8 cellular contexts compared by ENCODE assay signal in the genomic region with DNA sequence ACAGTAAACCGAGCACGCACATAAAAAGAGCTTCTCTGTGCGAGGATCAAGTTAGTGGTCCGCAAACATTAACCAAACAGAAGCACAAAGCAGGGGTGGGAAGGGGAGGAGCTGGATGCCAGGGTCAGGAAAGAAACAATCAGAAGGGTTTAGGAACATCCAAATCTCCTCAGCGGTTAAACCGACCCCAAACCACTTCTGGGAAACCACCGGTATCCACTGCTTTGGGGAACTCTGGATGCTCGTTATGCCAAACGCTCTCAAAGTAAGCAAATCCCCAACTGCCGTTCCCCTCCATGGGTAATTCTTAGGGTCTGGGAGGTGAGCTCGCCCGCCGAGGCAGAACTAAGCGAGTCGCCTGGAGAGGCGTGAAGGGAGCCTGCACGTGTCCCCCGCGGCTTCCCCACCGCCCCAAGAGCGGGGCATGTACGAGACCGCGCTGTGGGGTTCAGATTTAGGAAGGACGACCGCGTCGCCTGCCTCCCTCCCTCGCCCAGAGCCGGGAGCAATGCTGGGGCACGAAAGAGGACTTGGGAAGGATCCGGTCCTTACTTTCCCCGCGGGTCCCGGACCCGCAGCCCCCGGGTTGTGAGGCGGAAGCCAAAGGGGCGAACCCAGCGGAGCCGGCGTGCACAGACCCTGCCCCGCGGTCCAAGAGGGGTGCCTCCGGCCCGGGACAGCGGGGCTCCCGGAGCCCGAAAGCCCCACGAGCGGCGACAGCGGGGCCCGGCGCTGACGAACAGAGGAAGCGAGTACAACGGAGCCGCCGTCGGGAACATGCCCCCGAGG. TPM values are rescaled to one million over a fixed set of nuclear protein-coding genes. Genes with fewer than 3 reads are reported as not detected.
DNase-seq lines count a peak whose midpoint lies in the region; ATAC-seq and TF ChIP-seq lines count a peak whose summit lies in the region.

No MANE protein-coding gene starts in this region.

- peak overlapping the region; percentile 97 for H3K56ac ChIP-seq in mesendoderm (ENCODE audit: low read length)

- no peak overlapping the region for H2BK120ac ChIP-seq in mesendoderm (ENCODE audit: low read depth, low read length)

- H2BK15ac ChIP-seq in mesendoderm (replicated peaks; ENCODE audit: low read depth) = no peak overlapping the region

- no peak for TF ChIP-seq CTCF in C4-2B (conservative IDR thresholded peaks at IDR 0.05)

- H3K4me3 Mint-ChIP-seq in activated CD4-positive, alpha-beta T cell treated with anti-CD3 and anti-CD28 coated beads for 36 hours = peak overlapping the region; percentile 86
- H3K4me3 Mint-ChIP-seq in stimulated activated naive B cell treated with anti-CD40 and anti-IgM and Interleukin-4, amounts not matched to agents 10 μg/mL and 1 μg/mL and 100 μg/mL, for 72 hours = peak overlapping the region; percentile 92 to 96

- H3K4me1 Mint-ChIP-seq in activated CD4-positive, alpha-beta T cell treated with anti-CD3 and anti-CD28 coated beads for 36 hours = peaks cover 21% of the 10 kb centered on the region
- peaks cover 13 to 21% of the 10 kb centered on the region in 2 donors for H3K4me1 Mint-ChIP-seq in stimulated activated naive B cell treated with anti-CD40 and anti-IgM and Interleukin-4, amounts not matched to agents 10 μg/mL and 1 μg/mL and 100 μg/mL, for 72 hours

- no peaks in the 10 kb centered on the region for H3K36me3 Mint-ChIP-seq in activated CD4-positive, alpha-beta T cell treated with anti-CD3 and anti-CD28 coated beads for 36 hours (ENCODE audit: low read depth)
- H3K36me3 Mint-ChIP-seq in stimulated activated naive B cell treated with anti-CD40 and anti-IgM and Interleukin-4, amounts not matched to agents 10 μg/mL and 1 μg/mL and 100 μg/mL, for 72 hours = no peaks in the 10 kb centered on the region

- H4K8ac ChIP-seq in mesendoderm (ENCODE audit: low read depth, low read length) = no peak overlapping the region

- intact Hi-C loops in activated CD4-positive, alpha-beta T cell treated with anti-CD3 and anti-CD28 coated beads for 36 hours (cut with DNase I, micrococcal nuclease) = loop anchor here (1.0 to 10.0 kb wide), 7 partner anchors 65 to 1559 kb away; a partner anchor contains a TSS

- peaks cover 2% of the 10 kb centered on the region for H3K4me1 ChIP-seq in mesendoderm (ENCODE audit: control insufficient read depth, low read depth, low read length)

- H3K27ac Mint-ChIP-seq in activated CD4-positive, alpha-beta T cell treated with anti-CD3 and anti-CD28 coated beads for 36 hours = peak overlapping the region; percentile 87
- H3K27ac Mint-ChIP-seq in stimulated activated naive B cell treated with anti-CD40 and anti-IgM and Interleukin-4, amounts not matched to agents 10 μg/mL and 1 μg/mL and 100 μg/mL, for 72 hours = peak overlapping the region; percentile 98

- H3K27ac ChIP-seq in C4-2B (peak overlapping the region; percentile 99), mesendoderm (ENCODE audit: low read depth, low read length) (peak overlapping the region; percentile 60)

- H3K4me2 ChIP-seq in mesendoderm (ENCODE audit: low read length) = peak overlapping the region; percentile 93

- H3K27me3 Mint-ChIP-seq in activated CD4-positive, alpha-beta T cell treated with anti-CD3 and anti-CD28 coated beads for 36 hours = no peaks in the 10 kb centered on the region
- no peaks in the 10 kb centered on the region for H3K27me3 Mint-ChIP-seq in stimulated activated naive B cell treated with anti-CD40 and anti-IgM and Interleukin-4, amounts not matched to agents 10 μg/mL and 1 μg/mL and 100 μg/mL, for 72 hours

- peak overlapping the region; percentile 88 for H3K4ac ChIP-seq in mesendoderm (ENCODE audit: low read depth, low read length)

- no CpG with 5 or more reads among the region's 62 CpGs for WGBS in mesendoderm (ENCODE audit: extremely low coverage, insufficient coverage, low lambda C conversion rate)

- H3K27me3 ChIP-seq in mesendoderm (ENCODE audit: insufficient read depth, low read length, poor library complexity) = no peaks in the 10 kb centered on the region

- H2BK5ac ChIP-seq in mesendoderm (ENCODE audit: low read length) = no peak overlapping the region

- no peak overlapping the region for H4K5ac ChIP-seq in mesendoderm (ENCODE audit: low read length)

- H3K9ac ChIP-seq in mesendoderm (ENCODE audit: low read length) = peak overlapping the region; percentile 98

- CTCF ChIA-PET in activated CD4-positive, alpha-beta T cell treated with anti-CD3 and anti-CD28 coated beads for 36 hours (lab: Charles Lee) = interaction anchor here (0.6 to 1.5 kb wide), 8 partner anchors 11 to 218 kb away, joined by 3 to 7 read pairs (median 3); no protein-coding TSS in a partner anchor

- peak overlapping the region; percentile 95 for H3K4me3 ChIP-seq in mesendoderm (ENCODE audit: low read length)

- POLR2A ChIA-PET in activated CD4-positive, alpha-beta T cell treated with anti-CD3 and anti-CD28 coated beads for 36 hours (lab: Charles Lee) = interaction anchor here (0.6 to 2.2 kb wide), 4 partner anchors 20 to 388 kb away, joined by 3 to 35 read pairs (median 7); a partner anchor contains a TSS

- peaks cover 48% of the 10 kb centered on the region for H3K79me2 ChIP-seq in mesendoderm (ENCODE audit: control insufficient read depth, insufficient read depth, low read length)

- no peak overlapping the region for H2AK5ac ChIP-seq in mesendoderm (ENCODE audit: low read length)

- peak; percentile 22 for ATAC-seq in GM19455 (IDR thresholded peaks at IDR 0.05; ENCODE audit: unreplicated experiment)
- ATAC-seq in activated CD4-positive, alpha-beta T cell treated with anti-CD3 and anti-CD28 coated beads for 36 hours = peak; percentile 1
- ATAC-seq in stimulated activated naive B cell treated with anti-CD40 and anti-IgM and Interleukin-4, amounts not matched to agents 10 μg/mL and 1 μg/mL and 100 μg/mL, for 72 hours (replicated peaks) = peak in 1 of 2 donors; percentile 9

- no peaks in the 10 kb centered on the region for H3K36me3 ChIP-seq in mesendoderm (ENCODE audit: control insufficient read depth, insufficient read depth, low read length)

- no peaks in the 10 kb centered on the region for H3K9me3 Mint-ChIP-seq in activated CD4-positive, alpha-beta T cell treated with anti-CD3 and anti-CD28 coated beads for 36 hours (ENCODE audit: low read depth)
- H3K9me3 Mint-ChIP-seq in stimulated activated naive B cell treated with anti-CD40 and anti-IgM and Interleukin-4, amounts not matched to agents 10 μg/mL and 1 μg/mL and 100 μg/mL, for 72 hours = no peaks in the 10 kb centered on the region

- H3K23ac ChIP-seq in mesendoderm (ENCODE audit: low read length) = peak overlapping the region; percentile 97

- peak overlapping the region; percentile 89 for H3K18ac ChIP-seq in mesendoderm (ENCODE audit: low read length)

- peak; percentile 32 for DNase-seq in HuH-7.5 (ENCODE audit: low spot score)
- peak; percentile 57 for DNase-seq in activated CD4-positive, alpha-beta T cell treated with anti-CD3 and anti-CD28 coated beads for 36 hours
- peak; percentile 75 for DNase-seq in ecto neural progenitor cell (ENCODE audit: low spot score)
- peak; percentile 44 for DNase-seq in mesendoderm
- no peak for DNase-seq in stimulated activated naive B cell treated with anti-CD40 and anti-IgM and Interleukin-4, amounts not matched to agents 10 μg/mL and 1 μg/mL and 100 μg/mL, for 72 hours
- no peak for DNase-seq in SKM-1 treated with dmso at 0.1 percent for 144 hours (lab: John Stamatoyannopoulos, UW; ENCODE audit: unreplicated experiment)

- peaks cover 3% of the 10 kb centered on the region for H3K79me1 ChIP-seq in mesendoderm (ENCODE audit: low read length)

RNA-seq across cellular contexts. Expression of a gene that starts 0.7 kb away (rescaled TPM):
- total RNA-seq in activated CD4-positive, alpha-beta T cell treated with anti-CD3 and anti-CD28 coated beads for 36 hours = 10 to 100 TPM; 49.6 to 51.1 TPM
- polyA plus RNA-seq in mesendoderm (2013, experiment 1 of 2) = 24.7 TPM
- polyA plus RNA-seq in mesendoderm (2013, experiment 2 of 2) = 24.7 TPM

RNA-seq across cellular contexts. Expression of a gene that starts 20.0 kb away (rescaled TPM):
- total RNA-seq in activated CD4-positive, alpha-beta T cell treated with anti-CD3 and anti-CD28 coated beads for 36 hours = 10 to 100 TPM; 47.0 to 78.4 TPM
- polyA plus RNA-seq in mesendoderm (2013, experiment 1 of 2) = 23.9 TPM
- polyA plus RNA-seq in mesendoderm (2013, experiment 2 of 2) = 25.0 TPM

Comparison
In these comparisons a context has a peak if more than half of its experiments do, and no peak if none do; other contexts are left out.
1. DNase-seq: peak in HuH-7.5 (single experiment), activated CD4-positive, alpha-beta T cell treated with anti-CD3 and anti-CD28 coated beads for 36 hours (single experiment), ecto neural progenitor cell (single experiment) and mesendoderm (single experiment); none in stimulated activated naive B cell treated with anti-CD40 and anti-IgM and Interleukin-4, amounts not matched to agents 10 μg/mL and 1 μg/mL and 100 μg/mL, for 72 hours (single experiment) and SKM-1 treated with dmso at 0.1 percent for 144 hours (single experiment).